In the genomic region with DNA sequence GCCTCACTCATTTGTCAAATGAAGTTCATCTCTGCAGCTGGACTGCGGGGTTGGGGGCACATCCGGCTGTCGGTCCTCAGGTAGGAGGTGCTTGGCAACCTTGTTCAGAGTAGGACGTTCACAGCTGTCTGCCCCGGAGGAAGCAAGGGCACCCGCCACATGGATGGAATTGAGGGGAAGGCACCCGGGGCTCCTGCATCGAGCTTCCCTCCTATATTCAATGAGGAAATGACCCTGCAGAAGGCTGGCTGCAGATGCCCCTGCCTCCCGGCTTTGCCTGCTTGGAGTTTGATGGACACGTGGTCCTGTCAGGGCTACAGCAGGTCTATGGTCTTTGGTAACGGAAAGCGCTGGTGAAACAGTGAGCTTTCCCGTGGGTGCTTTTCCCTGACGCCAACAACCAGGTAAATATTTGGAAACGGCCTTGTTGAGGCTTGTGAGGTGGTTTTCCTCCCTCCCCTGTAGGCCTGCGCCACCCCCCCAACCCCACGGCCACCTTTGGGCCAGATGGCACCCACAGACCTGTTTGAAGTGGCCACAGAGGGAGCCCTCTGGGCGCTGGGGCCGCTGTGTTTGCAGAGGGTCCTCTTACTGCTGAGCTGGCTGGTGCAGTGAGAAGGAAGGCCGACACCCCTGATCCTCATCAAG, we compare ENCODE assay signal across 20 cellular contexts. TPM values are rescaled to one million over a fixed set of nuclear protein-coding genes. Genes with fewer than 3 reads are reported as not detected.
DNase-seq lines count a peak whose midpoint lies in the region; ATAC-seq and TF ChIP-seq lines count a peak whose summit lies in the region.
"Had no signal": no experiment of that assay in that cellular context is flagged by ENCODE, and none has a peak within 500 bp of the region (broad histone marks: within the 10 kb centered on the region; RNA-seq: fewer than 3 reads in every experiment).

No MANE protein-coding gene starts in this region.

- TF ChIP-seq CTCF in liver (IDR thresholded peaks at IDR 0.05; ENCODE audit: low read depth, low read length, missing input control) = no peak
- TF ChIP-seq CTCF in right lobe of liver (IDR thresholded peaks at IDR 0.05) = no peak
- no peak for TF ChIP-seq CTCF in type B pancreatic cell (conservative IDR thresholded peaks at IDR 0.05)

- no peaks in the 10 kb centered on the region for H3K36me3 Mint-ChIP-seq in type B pancreatic cell
- H3K36me3 Mint-ChIP-seq: CD8-positive, alpha-beta memory T cell had no signal

- no peaks in the 10 kb centered on the region for H3K27me3 ChIP-seq in liver (ENCODE audit: control insufficient read depth in 4 of 4, insufficient read depth in 4 of 4, low read length in 3 of 4)
- H3K27me3 ChIP-seq in right lobe of liver = no peaks in the 10 kb centered on the region
- H3K27me3 ChIP-seq in trophoblast cell (ENCODE audit: insufficient read depth, low read length) = no peaks in the 10 kb centered on the region
- no peaks in the 10 kb centered on the region for H3K27me3 ChIP-seq in aorta (ENCODE audit: control insufficient read depth in 1 of 2, insufficient read depth in 2 of 2, low read length in 1 of 2)

- H4K8ac ChIP-seq in trophoblast cell (ENCODE audit: low read depth, low read length) = peak overlapping the region; percentile 2

- TF ChIP-seq RAD21 in liver (IDR thresholded peaks at IDR 0.05) = no peak

- H3K18ac ChIP-seq in trophoblast cell (ENCODE audit: low read length) = no peak overlapping the region

- intact Hi-C loops in right lobe of liver (cut with DNase I) (no loop called here), aorta (cut with DNase I) (loop anchor here in 1 of 2 donors (2.0 kb wide), 2 partner anchors 19 to 31 kb away; no protein-coding TSS in a partner anchor)

- H3K79me1 ChIP-seq in trophoblast cell (ENCODE audit: low read length) = peaks cover 7% of the 10 kb centered on the region

- H3K9me3 ChIP-seq in liver (ENCODE audit: control insufficient read depth in 4 of 4, low read length in 3 of 4) (no peaks in the 10 kb centered on the region), right lobe of liver (no peaks in the 10 kb centered on the region), trophoblast cell (ENCODE audit: insufficient read depth, low read depth, low read length) (no peaks in the 10 kb centered on the region), aorta (ENCODE audit: control insufficient read depth, low read length) (no peaks in the 10 kb centered on the region)
- H3K9me3 ChIP-seq: A549 had no signal

- H3K9me3 Mint-ChIP-seq in type B pancreatic cell = no peaks in the 10 kb centered on the region
- H3K9me3 Mint-ChIP-seq: activated CD4-positive, alpha-beta T cell treated with anti-CD3 and anti-CD28 coated beads, Interleukin-2, amount 10 ng/mL, durations not matched to agents 7 days and 5 days; activated T-cell treated with anti-CD3 and anti-CD28 coated beads, Interleukin-2, amount 50 U/mL, for 4 hours; CD8-positive, alpha-beta memory T cell; stimulated activated naive CD8-positive, alpha-beta T cell treated with anti-CD3 and anti-CD28 coated beads, Interleukin-15, amount 100 ng/mL, for 72 hours had no signal

- H3K23ac ChIP-seq in trophoblast cell (ENCODE audit: low read length) = no peak overlapping the region

- no peak overlapping the region for H4K12ac ChIP-seq in trophoblast cell (ENCODE audit: low read depth, low read length)

- no peak overlapping the region for H3K4me2 ChIP-seq in trophoblast cell (ENCODE audit: low read length)
- H3K4me2 ChIP-seq: A549 had no signal

- ATAC-seq in right lobe of liver = no peak
- ATAC-seq in aorta (ENCODE audit: low FRiP score) = no peak
- ATAC-seq: activated T-cell treated with anti-CD3 and anti-CD28 coated beads, Interleukin-2, amount 50 U/mL, for 4 hours; stimulated activated naive CD8-positive, alpha-beta T cell treated with anti-CD3 and anti-CD28 coated beads, Interleukin-15, amount 100 ng/mL, for 72 hours had no signal

- H2BK5ac ChIP-seq in trophoblast cell (ENCODE audit: low read depth, low read length, poor library complexity) = no peak overlapping the region

- H3K36me3 ChIP-seq in liver (ENCODE audit: control insufficient read depth in 4 of 4, insufficient read depth in 3 of 4, low read depth in 1 of 4, low read length in 3 of 4) = peaks cover 0 to 12% (median 4%) of the 10 kb centered on the region in 4 donors
- peaks cover 0 to 4% (median 1%) of the 10 kb centered on the region in 4 donors for H3K36me3 ChIP-seq in right lobe of liver
- H3K36me3 ChIP-seq in trophoblast cell (ENCODE audit: control insufficient read depth in 1 of 2, insufficient read depth in 2 of 2, low read length in 2 of 2) = peaks cover 6 to 16% of the 10 kb centered on the region in 2 experiments
- H3K36me3 ChIP-seq in aorta (ENCODE audit: control insufficient read depth in 1 of 2, insufficient read depth in 2 of 2, low read length in 1 of 2) = no peaks in the 10 kb centered on the region

- WGBS in liver = 89% methylated on average over 20 of the region's 20 CpGs
- whole genome bisulfite sequencing in right lobe of liver (ENCODE audit: insufficient coverage, low coverage, low lambda C conversion rate, missing lambda C conversion rate) = 96% methylated on average over 6 of the region's 20 CpGs
- WGBS in trophoblast cell (ENCODE audit: extremely low coverage, insufficient coverage, insufficient read length) = no CpG with 5 or more reads among the region's 20 CpGs
- WGBS in aorta, 2 donors = 69 to 77% methylated on average over 19 to 20 of the region's 20 CpGs

- no peak overlapping the region for H3K27ac Mint-ChIP-seq in type B pancreatic cell
- H3K27ac Mint-ChIP-seq: activated CD4-positive, alpha-beta T cell treated with anti-CD3 and anti-CD28 coated beads, Interleukin-2, amount 10 ng/mL, durations not matched to agents 7 days and 5 days; CD8-positive, alpha-beta memory T cell; stimulated activated naive CD8-positive, alpha-beta T cell treated with anti-CD3 and anti-CD28 coated beads, Interleukin-15, amount 100 ng/mL, for 72 hours had no signal

- TF ChIP-seq POLR2A in right lobe of liver (IDR thresholded peaks at IDR 0.05) = no peak

- no peak overlapping the region for H2BK120ac ChIP-seq in trophoblast cell (ENCODE audit: insufficient read depth, low read length, poor library complexity)

- no peak overlapping the region for H3K14ac ChIP-seq in trophoblast cell (ENCODE audit: low read length)

- H3K4me1 ChIP-seq in liver (ENCODE audit: control insufficient read depth in 4 of 4, insufficient read depth in 4 of 4, low read length in 3 of 4) (peaks cover 0 to 3% (median 0%) of the 10 kb centered on the region in 4 donors), right lobe of liver (no peaks in the 10 kb centered on the region), trophoblast cell (ENCODE audit: control insufficient read depth in 1 of 2, insufficient read depth in 2 of 2, low read length in 2 of 2) (peaks cover 15% of the 10 kb centered on the region in 2 experiments), aorta (ENCODE audit: control insufficient read depth in 1 of 2, insufficient read depth in 2 of 2, low read length in 2 of 2) (peaks cover 3 to 9% of the 10 kb centered on the region in 2 donors)

- DNase-seq in right lobe of liver (no peak), epithelial cell of prostate (ENCODE audit: low read depth, low spot score) (no peak), trophoblast cell (no peak), aorta (no peak), type B pancreatic cell (ENCODE audit: extremely low spot score, unreplicated experiment) (no peak), 8988T (no peak)
- no peak for DNase-seq in activated naive CD4-positive, alpha-beta T cell treated with anti-CD3 and anti-CD28 coated beads, Interleukin-2, amount 50 U/mL, for 16 hours
- DNase-seq: activated CD4-positive, alpha-beta T cell treated with anti-CD3 and anti-CD28 coated beads, Interleukin-2, amount 10 ng/mL, durations not matched to agents 7 days and 5 days; activated T-cell treated with anti-CD3 and anti-CD28 coated beads, Interleukin-2, amount 50 U/mL, for 4 hours; H7; midbrain; NCI-H2171; SHP77; stimulated activated naive CD8-positive, alpha-beta T cell treated with anti-CD3 and anti-CD28 coated beads, Interleukin-15, amount 100 ng/mL, for 72 hours had no signal

- no peak overlapping the region for H4K91ac ChIP-seq in trophoblast cell (ENCODE audit: low read depth, low read length)

- no peak overlapping the region for H3K4me3 Mint-ChIP-seq in type B pancreatic cell
- H3K4me3 Mint-ChIP-seq: activated CD4-positive, alpha-beta T cell treated with anti-CD3 and anti-CD28 coated beads, Interleukin-2, amount 10 ng/mL, durations not matched to agents 7 days and 5 days; activated T-cell treated with anti-CD3 and anti-CD28 coated beads, Interleukin-2, amount 50 U/mL, for 4 hours; stimulated activated naive CD8-positive, alpha-beta T cell treated with anti-CD3 and anti-CD28 coated beads, Interleukin-15, amount 100 ng/mL, for 72 hours had no signal

- no peak overlapping the region for H3K4ac ChIP-seq in trophoblast cell (ENCODE audit: low read depth, low read length)

- H2AK5ac ChIP-seq in trophoblast cell (ENCODE audit: low read length) = no peak overlapping the region

- H3K79me2 ChIP-seq in trophoblast cell (ENCODE audit: control insufficient read depth, insufficient read depth, low read length, poor library complexity) = no peaks in the 10 kb centered on the region

- no peak overlapping the region for H3K9ac ChIP-seq in liver (ENCODE audit: low read depth in 1 of 2, low read length in 2 of 2)
- no peak overlapping the region for H3K9ac ChIP-seq in trophoblast cell (ENCODE audit: low read length)

- H3K27ac ChIP-seq in liver (ENCODE audit: low read depth in 1 of 2, low read length in 2 of 2) (no peak overlapping the region), right lobe of liver (no peak overlapping the region), epithelial cell of prostate (peak overlapping the region; percentile 84), trophoblast cell (ENCODE audit: low read depth, low read length) (no peak overlapping the region), aorta (ENCODE audit: low read depth in 1 of 2, low read length in 2 of 2) (peak overlapping the region; percentile 72 to 96)

- H3K4me1 Mint-ChIP-seq in type B pancreatic cell (ENCODE audit: unreplicated experiment) = peaks cover 32% of the 10 kb centered on the region

- H2AFZ ChIP-seq in trophoblast cell (ENCODE audit: insufficient read depth, low read length, poor library complexity) = no peak overlapping the region

- no peak overlapping the region for H3K4me3 ChIP-seq in liver (ENCODE audit: low read depth in 1 of 3, low read length in 3 of 3)
- no peak overlapping the region for H3K4me3 ChIP-seq in right lobe of liver
- no peak overlapping the region for H3K4me3 ChIP-seq in trophoblast cell (ENCODE audit: low read depth, low read length)
- H3K4me3 ChIP-seq in aorta (ENCODE audit: low read length in 2 of 2) = no peak overlapping the region
- H3K4me3 ChIP-seq: A549 had no signal

- H2BK12ac ChIP-seq in trophoblast cell (ENCODE audit: low read length) = no peak overlapping the region

- peaks cover 12% of the 10 kb centered on the region for H3K27me3 Mint-ChIP-seq in type B pancreatic cell

RNA-seq across cellular contexts. Expression of gene HTRA1, which starts 32.9 kb away (rescaled TPM):
- total RNA-seq in liver (10 to 100 TPM in 1 of 2 donors, 1 to 10 TPM in 1; 4.3 to 73.3 TPM), right lobe of liver (100 to 1,000 TPM in 3 of 6 experiments, 10 to 100 TPM in 3; 91.9 to 224 (median 134) TPM), aorta (100 to 1,000 TPM; 261 to 386 TPM), type B pancreatic cell (ENCODE audit: low replicate concordance) (12.9 and 32.6 TPM in 2 replicates)
- polyA plus RNA-seq in liver (100 to 1,000 TPM in 1 of 2 donors, 10 to 100 TPM in 1; 71.0 to 289 TPM), aorta (100 to 1,000 TPM; 324 to 465 TPM)
- polyA plus RNA-seq in trophoblast cell (2013) = 135 and 141 TPM in 2 replicates
- total RNA-seq: activated CD4-positive, alpha-beta T cell treated with anti-CD3 and anti-CD28 coated beads, Interleukin-2, amount 10 ng/mL, durations not matched to agents 7 days and 5 days had no signal

RNA-seq across cellular contexts. Expression of gene ARMS2, which starts 39.8 kb away (rescaled TPM):
- under 1 TPM in 1 of 2 donors, not detected in 1; 0.17 TPM for total RNA-seq in liver
- not detected for polyA plus RNA-seq in liver
- not detected for total RNA-seq in right lobe of liver
- 0.07 and 0.12 TPM in 2 replicates for polyA plus RNA-seq in trophoblast cell (2013)
- not detected for total RNA-seq in aorta
- polyA plus RNA-seq in aorta = not detected
- total RNA-seq in type B pancreatic cell (ENCODE audit: low replicate concordance) = not detected in 2 replicates
- total RNA-seq: activated CD4-positive, alpha-beta T cell treated with anti-CD3 and anti-CD28 coated beads, Interleukin-2, amount 10 ng/mL, durations not matched to agents 7 days and 5 days; activated T-cell treated with anti-CD3 and anti-CD28 coated beads, Interleukin-2, amount 50 U/mL, for 4 hours; CD8-positive, alpha-beta memory T cell; Daoy; H7; occipital lobe had no signal
- polyA plus RNA-seq: A549; adipose tissue; CD8-positive, alpha-beta memory T cell had no signal

Comparison
In these comparisons a context has a peak if more than half of its experiments do, and no peak if none do; other contexts are left out.
1. H3K27ac ChIP-seq: peak in epithelial cell of prostate (single experiment) and aorta (2 of 2); none in liver (0 of 2), right lobe of liver (0 of 3) and trophoblast cell (single experiment).